In the genomic region with DNA sequence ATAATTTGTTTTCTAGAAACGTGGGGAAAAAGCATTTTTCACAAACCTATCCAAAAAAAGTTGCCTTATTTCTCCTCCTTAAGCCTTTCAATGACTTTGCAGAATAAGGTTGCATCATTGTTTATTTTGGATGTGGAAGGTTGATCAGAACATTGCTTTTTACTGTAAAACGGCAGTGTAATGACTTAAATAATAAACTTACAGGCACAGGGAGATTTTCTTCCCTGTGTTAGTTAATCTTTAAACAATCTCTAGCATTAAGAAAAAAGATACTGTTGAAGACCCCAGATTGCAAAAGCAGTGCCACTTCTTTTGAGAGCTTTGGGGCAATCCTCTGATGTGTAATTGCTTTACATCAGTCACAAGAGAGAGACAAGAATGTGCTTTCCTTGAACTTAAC, we compare ENCODE assay signal across 29 cellular contexts.
DNase-seq lines count a peak whose midpoint lies in the region; ATAC-seq and TF ChIP-seq lines count a peak whose summit lies in the region.
"Had no signal": no experiment of that assay in that cellular context is flagged by ENCODE, and none has a peak within 500 bp of the region (broad histone marks: within the 10 kb centered on the region; RNA-seq: fewer than 3 reads in every experiment).

No MANE protein-coding gene starts in this region.

- H3K27ac ChIP-seq in SK-N-MC: peak overlapping the region; percentile 58
- H3K27ac ChIP-seq in fibroblast of lung (ENCODE audit: insufficient read depth, low read length): no peak overlapping the region
- H3K27ac ChIP-seq in osteoblast (ENCODE audit: low read depth, low read length): peak overlapping the region; percentile 3
- H3K27ac ChIP-seq: epithelial cell of prostate, spleen, stomach had no signal

- H3K9ac ChIP-seq in SK-N-MC (ENCODE audit: insufficient read length): no peak overlapping the region
- no peak overlapping the region for H3K9ac ChIP-seq in fibroblast of lung (ENCODE audit: insufficient read depth, low read length)

- H3K79me2 ChIP-seq in fibroblast of lung (ENCODE audit: control insufficient read depth, insufficient read depth, low read length) (no peaks in the 10 kb centered on the region), osteoblast (ENCODE audit: insufficient read depth, low read length) (no peaks in the 10 kb centered on the region)

- H3K4me1 ChIP-seq in fibroblast of lung (ENCODE audit: control insufficient read depth, extremely low read depth, insufficient read depth, low read length): no peaks in the 10 kb centered on the region
- H3K4me1 ChIP-seq in osteoblast (ENCODE audit: insufficient read depth, low read length): no peaks in the 10 kb centered on the region
- H3K4me1 ChIP-seq: spleen, stomach had no signal

- H3K27me3 ChIP-seq in fibroblast of lung (ENCODE audit: control insufficient read depth, insufficient read depth, low read length) (no peaks in the 10 kb centered on the region), osteoblast (ENCODE audit: insufficient read depth, low read length) (no peaks in the 10 kb centered on the region)
- H3K27me3 ChIP-seq: spleen, stomach had no signal

- DNase-seq in AG10803 (ENCODE audit: low read depth) (peak; percentile 5), SK-N-MC (ENCODE audit: low read depth, low spot score) (no peak), fibroblast of lung (ENCODE audit: low read depth in 2 of 2) (peak; percentile 25 to 72), osteoblast (ENCODE audit: insufficient read length, low spot score, missing footprints) (peak; percentile 3), dedifferentiated amniotic fluid mesenchymal stem cell (ENCODE audit: extremely low spot score) (no peak), COR-L47 (lab: John Stamatoyannopoulos, UW) (no peak), NCI-H1105 treated with DMSO at 0.1 percent for 48 hours (lab: John Stamatoyannopoulos, UW) (no peak)
- DNase-seq: activated CD4-positive, CD25-positive, alpha-beta regulatory T cell treated with anti-CD3 and anti-CD28 coated beads, Interleukin-2, amount 50 U/mL, for 72 hours; activated CD8-positive, alpha-beta memory T cell treated with anti-CD3 and anti-CD28 coated beads for 24 hours; activated T-cell treated with anti-CD3 and anti-CD28 coated beads, Interleukin-2, amount 50 U/mL, for 24 hours; amniotic stem cell; caudate nucleus; CD4-positive, CD25-positive, alpha-beta regulatory T cell; Karpas-422; NCI-H1930; NCI-H2227 treated with DMSO at 0.1 percent for 48 hours; NCI-H748 treated with DMSO at 0.1 percent for 48 hours; occipital lobe; PC-3; retina; SHP77; spleen; stimulated activated CD4-positive, alpha-beta T cell treated with anti-CD3 and anti-CD28 coated beads, Interleukin-4, amount 100 ng/mL, for 24 hours; stomach; T-cell; trophoblast cell had no signal

- H3K36me3 ChIP-seq in SK-N-MC (ENCODE audit: insufficient read depth, low read length) (no peaks in the 10 kb centered on the region), fibroblast of lung (ENCODE audit: control insufficient read depth, insufficient read depth, low read length) (no peaks in the 10 kb centered on the region), osteoblast (ENCODE audit: insufficient read depth, low read length) (no peaks in the 10 kb centered on the region)
- H3K36me3 ChIP-seq: spleen, stomach had no signal

- H3K4me3 ChIP-seq in AG10803 (ENCODE audit: low read length) (no peak overlapping the region), SK-N-MC (no peak overlapping the region), fibroblast of lung (replicated peaks in 1 of 4; ENCODE audit: control extremely low read depth in 1 of 4, insufficient read depth in 1 of 4, low read depth in 3 of 4, low read length in 4 of 4) (no peak overlapping the region), osteoblast (ENCODE audit: insufficient read depth, low read length) (no peak overlapping the region)
- H3K4me3 ChIP-seq: spleen, stomach had no signal

- no peak for ATAC-seq in HG03469 (IDR thresholded peaks at IDR 0.05; ENCODE audit: unreplicated experiment)
- ATAC-seq: HCT116, PC-3, T-cell had no signal

- H3K4me2 ChIP-seq in fibroblast of lung (ENCODE audit: extremely low read depth, insufficient read depth, low read length) (no peak overlapping the region), osteoblast (ENCODE audit: insufficient read depth, low read length) (no peak overlapping the region)

- no peak for TF ChIP-seq CTCF in AG10803 (conservative IDR thresholded peaks at IDR 0.05; ENCODE audit: low read length)
- TF ChIP-seq CTCF in fibroblast of lung (conservative IDR thresholded peaks at IDR 0.05 in 1 of 2, IDR thresholded peaks at IDR 0.05 in 1 of 2; ENCODE audit: low read depth in 1 of 2, low read length in 2 of 2): no peak
- TF ChIP-seq CTCF in osteoblast (IDR thresholded peaks at IDR 0.05; ENCODE audit: extremely low read depth, low read depth, low read length): no peak

- H4K20me1 ChIP-seq in fibroblast of lung (ENCODE audit: control insufficient read depth, extremely low read depth, insufficient read depth, low read length): no peaks in the 10 kb centered on the region
- H4K20me1 ChIP-seq in osteoblast (ENCODE audit: insufficient read depth, low read length): no peaks in the 10 kb centered on the region

- H3K9me3 ChIP-seq in SK-N-MC (ENCODE audit: low read depth, low read length) (no peaks in the 10 kb centered on the region), fibroblast of lung (ENCODE audit: control insufficient read depth, insufficient read depth, low read depth, low read length) (no peaks in the 10 kb centered on the region), osteoblast (ENCODE audit: low read depth, low read length) (no peaks in the 10 kb centered on the region)
- H3K9me3 ChIP-seq: spleen, stomach had no signal

- H2AFZ ChIP-seq in fibroblast of lung (ENCODE audit: low read length): no peak overlapping the region
- H2AFZ ChIP-seq in osteoblast (ENCODE audit: low read length): no peak overlapping the region

Comparison
In these comparisons a context has a peak if more than half of its experiments do, and no peak if none do; other contexts are left out.
1. DNase-seq: peak in AG10803 (single experiment), fibroblast of lung (2 of 2) and osteoblast (single experiment); none in SK-N-MC (single experiment), dedifferentiated amniotic fluid mesenchymal stem cell (single experiment), COR-L47 (single experiment) and NCI-H1105 treated with DMSO at 0.1 percent for 48 hours (single experiment).